17 cellular contexts compared by ENCODE assay signal in the genomic region with DNA sequence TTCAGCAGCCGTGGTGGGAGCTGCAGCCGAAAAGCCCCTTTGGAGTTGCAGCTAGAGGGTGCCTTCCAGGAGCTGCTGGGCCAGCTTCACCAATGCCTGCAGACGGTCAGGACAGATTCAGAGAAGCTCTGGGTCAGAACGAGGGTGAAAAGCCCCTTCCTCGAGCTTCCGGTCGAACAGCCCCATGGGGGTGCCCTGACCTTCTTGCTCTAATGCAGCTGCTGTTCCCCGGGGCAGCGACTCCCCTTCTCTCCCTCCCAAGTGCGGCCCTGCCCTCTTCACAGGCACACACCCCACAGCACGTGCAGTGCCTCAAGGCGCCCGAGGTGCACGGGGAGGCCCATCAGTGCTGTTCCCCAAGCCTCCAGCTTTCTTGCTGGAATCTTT. TPM values are rescaled to one million over a fixed set of nuclear protein-coding genes. Genes with fewer than 3 reads are reported as not detected.
DNase-seq lines count a peak whose midpoint lies in the region; ATAC-seq, FAIRE-seq and TF ChIP-seq lines count a peak whose summit lies in the region.
"Had no signal": no experiment of that assay in that cellular context is flagged by ENCODE, and none has a peak within 500 bp of the region (broad histone marks: within the 10 kb centered on the region; RNA-seq: fewer than 3 reads in every experiment).

No MANE protein-coding gene starts in this region.

- intact Hi-C loops in kidney (cut with DNase I) (no loop called here), gastrocnemius medialis (cut with DNase I; ENCODE audit: low total_unique reads) (no loop called here)

- peak; percentile 41 for DNase-seq in activated naive CD8-positive, alpha-beta T cell treated with anti-CD3 and anti-CD28 coated beads, Interleukin-2, amount 10 ng/mL, durations not matched to agents 7 days and 5 days
- DNase-seq in activated naive CD8-positive, alpha-beta T cell treated with anti-CD3 and anti-CD28 coated beads for 36 hours: no peak
- DNase-seq in kidney: peak; percentile 64
- DNase-seq in gastrocnemius medialis: no peak
- DNase-seq in cortex of kidney (lab: John Stamatoyannopoulos, UW): no peak
- no peak for DNase-seq in GM03348 (ENCODE audit: low spot score)
- DNase-seq: DMS153, SJCRH30 had no signal

- peaks cover 3% of the 10 kb centered on the region for H3K9me3 Mint-ChIP-seq in activated naive CD8-positive, alpha-beta T cell treated with anti-CD3 and anti-CD28 coated beads, Interleukin-2, amount 10 ng/mL, durations not matched to agents 7 days and 5 days
- peaks cover 8% of the 10 kb centered on the region for H3K9me3 Mint-ChIP-seq in activated naive CD8-positive, alpha-beta T cell treated with anti-CD3 and anti-CD28 coated beads for 36 hours

- H2AFZ ChIP-seq in OCI-LY3 (ENCODE audit: low read depth, low read length): no peak overlapping the region
- H2AFZ ChIP-seq: GM23338 had no signal

- TF ChIP-seq POLR2A in gastrocnemius medialis (IDR thresholded peaks at IDR 0.05): no peak

- ATAC-seq in activated naive CD8-positive, alpha-beta T cell treated with anti-CD3 and anti-CD28 coated beads, Interleukin-2, amount 10 ng/mL, durations not matched to agents 7 days and 5 days (ENCODE audit: low read depth): no peak
- no peak for ATAC-seq in gastrocnemius medialis
- ATAC-seq: GM23338 had no signal

- no peak for TF ChIP-seq CTCF in OCI-LY3 (IDR thresholded peaks at IDR 0.05; ENCODE audit: low read depth, low read length)
- no peak for TF ChIP-seq CTCF in kidney (IDR thresholded peaks at IDR 0.05; ENCODE audit: borderline replicate concordance, extremely low read depth, insufficient read depth)
- TF ChIP-seq CTCF in gastrocnemius medialis (IDR thresholded peaks at IDR 0.05 in 4 of 5, conservative IDR thresholded peaks at IDR 0.05 in 1 of 5): no peak

- H3K27ac ChIP-seq in OCI-LY3 (ENCODE audit: low read length) (peak overlapping the region; percentile 81; the same call in 1 of the 2 replicates), kidney (ENCODE audit: low read depth in 2 of 2, low read length in 2 of 2) (no peak overlapping the region), thymus (ENCODE audit: low read depth) (peak overlapping the region; percentile 19), gastrocnemius medialis (no peak overlapping the region)
- H3K27ac ChIP-seq: SJCRH30, upper lobe of left lung had no signal

- H3K9me3 ChIP-seq in OCI-LY3 (ENCODE audit: insufficient read depth, low read length) (no peaks in the 10 kb centered on the region; the same call in 1 of the 2 replicates), kidney (ENCODE audit: control insufficient read depth in 1 of 2, low read length in 2 of 2) (no peaks in the 10 kb centered on the region), thymus (ENCODE audit: control insufficient read depth) (no peaks in the 10 kb centered on the region), gastrocnemius medialis (no peaks in the 10 kb centered on the region)
- H3K9me3 ChIP-seq: neutrophil, SJCRH30, upper lobe of left lung had no signal

- in situ Hi-C loops in gastrocnemius medialis (cut with MboI; ENCODE audit: low sequenced_read_pairs in 4 of 4): no loop called here

- H3K79me2 ChIP-seq in OCI-LY3 (ENCODE audit: low read length): no peaks in the 10 kb centered on the region

- H3K27me3 Mint-ChIP-seq in activated naive CD8-positive, alpha-beta T cell treated with anti-CD3 and anti-CD28 coated beads, Interleukin-2, amount 10 ng/mL, durations not matched to agents 7 days and 5 days: no peaks in the 10 kb centered on the region
- peaks cover 4% of the 10 kb centered on the region for H3K27me3 Mint-ChIP-seq in activated naive CD8-positive, alpha-beta T cell treated with anti-CD3 and anti-CD28 coated beads for 36 hours

- H3K9ac ChIP-seq in OCI-LY3 (ENCODE audit: low read length) (peak overlapping the region; percentile 12; the same call in 1 of the 2 replicates), kidney (ENCODE audit: low read length in 2 of 2) (no peak overlapping the region)

- no peak for FAIRE-seq in kidney (lab: Jason Lieb, UNC)
- FAIRE-seq: endothelial cell of umbilical vein, frontal cortex had no signal

- peaks cover 64% of the 10 kb centered on the region for H3K4me1 Mint-ChIP-seq in activated naive CD8-positive, alpha-beta T cell treated with anti-CD3 and anti-CD28 coated beads, Interleukin-2, amount 10 ng/mL, durations not matched to agents 7 days and 5 days
- peaks cover 63% of the 10 kb centered on the region for H3K4me1 Mint-ChIP-seq in activated naive CD8-positive, alpha-beta T cell treated with anti-CD3 and anti-CD28 coated beads for 36 hours

- H3K4me3 Mint-ChIP-seq in activated naive CD8-positive, alpha-beta T cell treated with anti-CD3 and anti-CD28 coated beads, Interleukin-2, amount 10 ng/mL, durations not matched to agents 7 days and 5 days: peak overlapping the region; percentile 62
- H3K4me3 Mint-ChIP-seq in activated naive CD8-positive, alpha-beta T cell treated with anti-CD3 and anti-CD28 coated beads for 36 hours: no peak overlapping the region
- H3K4me3 Mint-ChIP-seq: GM23338 had no signal

- H3K4me1 ChIP-seq in OCI-LY3 (ENCODE audit: low read length): peaks cover 56% of the 10 kb centered on the region
- H3K4me1 ChIP-seq in kidney (ENCODE audit: control insufficient read depth in 1 of 2, insufficient read depth in 1 of 2, low read depth in 1 of 2, low read length in 2 of 2): peaks cover 15 to 18% of the 10 kb centered on the region in 2 donors
- peaks cover 48% of the 10 kb centered on the region for H3K4me1 ChIP-seq in thymus (ENCODE audit: control insufficient read depth, insufficient read depth, low read length)
- peaks cover 16 to 27% of the 10 kb centered on the region in 2 donors for H3K4me1 ChIP-seq in gastrocnemius medialis

- H3K27me3 ChIP-seq in OCI-LY3 (ENCODE audit: low read depth, low read length) (no peaks in the 10 kb centered on the region), thymus (ENCODE audit: control insufficient read depth, insufficient read depth) (no peaks in the 10 kb centered on the region), gastrocnemius medialis (peaks cover 0 to 4% (median 0%) of the 10 kb centered on the region in 3 donors)
- H3K27me3 ChIP-seq: neutrophil, SJCRH30, upper lobe of left lung had no signal

- peaks cover 18% of the 10 kb centered on the region for H3K36me3 Mint-ChIP-seq in activated naive CD8-positive, alpha-beta T cell treated with anti-CD3 and anti-CD28 coated beads, Interleukin-2, amount 10 ng/mL, durations not matched to agents 7 days and 5 days
- peaks cover 11% of the 10 kb centered on the region for H3K36me3 Mint-ChIP-seq in activated naive CD8-positive, alpha-beta T cell treated with anti-CD3 and anti-CD28 coated beads for 36 hours

- H3K4me3 ChIP-seq in OCI-LY3 (ENCODE audit: low read length) (peak overlapping the region; percentile 57; the same call in 1 of the 2 replicates), kidney (ENCODE audit: low read length in 2 of 2) (no peak overlapping the region), thymus (ENCODE audit: low read length) (no peak overlapping the region), gastrocnemius medialis (no peak overlapping the region)
- H3K4me3 ChIP-seq: GM23338, SJCRH30, upper lobe of left lung had no signal

- H3K4me2 ChIP-seq in OCI-LY3 (ENCODE audit: low read length): peak overlapping the region; percentile 54
- H3K4me2 ChIP-seq: GM23338 had no signal

- H4K20me1 ChIP-seq in OCI-LY3 (ENCODE audit: insufficient read depth, low read length): no peaks in the 10 kb centered on the region

- H3K27ac Mint-ChIP-seq in activated naive CD8-positive, alpha-beta T cell treated with anti-CD3 and anti-CD28 coated beads, Interleukin-2, amount 10 ng/mL, durations not matched to agents 7 days and 5 days: peak overlapping the region; percentile 89
- H3K27ac Mint-ChIP-seq in activated naive CD8-positive, alpha-beta T cell treated with anti-CD3 and anti-CD28 coated beads for 36 hours: no peak overlapping the region
- H3K27ac Mint-ChIP-seq: GM23338 had no signal

- POLR2A ChIA-PET in activated naive CD8-positive, alpha-beta T cell treated with anti-CD3 and anti-CD28 coated beads, Interleukin-2, amount 10 ng/mL, durations not matched to agents 7 days and 5 days (lab: Charles Lee): interaction anchor here (0.6 to 5.6 kb wide), 13 partner anchors 10 to 206 kb away, joined by 3 to 103 read pairs (median 4); partner anchors contain the start of genes IFITM1 and SIGIRR

- WGBS in thymus: 52% methylated on average over 14 of the region's 14 CpGs

- H3K36me3 ChIP-seq in OCI-LY3 (replicated peaks; ENCODE audit: low read depth, low read length) (no peaks in the 10 kb centered on the region), kidney (ENCODE audit: control insufficient read depth in 1 of 2, insufficient read depth in 2 of 2, low read length in 2 of 2) (no peaks in the 10 kb centered on the region), thymus (ENCODE audit: control insufficient read depth, insufficient read depth) (no peaks in the 10 kb centered on the region), gastrocnemius medialis (no peaks in the 10 kb centered on the region)
- H3K36me3 ChIP-seq: neutrophil, SJCRH30, upper lobe of left lung had no signal

RNA-seq across cellular contexts. Expression of gene IFITM3, which starts 9.6 kb away (rescaled TPM):
- total RNA-seq in activated naive CD8-positive, alpha-beta T cell treated with anti-CD3 and anti-CD28 coated beads, Interleukin-2, amount 10 ng/mL, durations not matched to agents 7 days and 5 days: 100 to 1,000 TPM; 258 to 267 TPM
- 10 to 100 TPM; 93.0 to 96.1 TPM for total RNA-seq in activated naive CD8-positive, alpha-beta T cell treated with anti-CD3 and anti-CD28 coated beads for 36 hours
- total RNA-seq in kidney (1,286 TPM), gastrocnemius medialis (10 to 100 TPM; 46.3 to 83.6 (median 63.2) TPM)
- polyA plus RNA-seq in kidney (ENCODE audit: insufficient read depth, low read depth, low replicate concordance) (1,281 TPM), thymus (636 TPM)

RNA-seq across cellular contexts. Expression of gene IFITM1, which starts 16.5 kb away (rescaled TPM):
- 1,000 to 10,000 TPM; 1,182 to 1,374 TPM for total RNA-seq in activated naive CD8-positive, alpha-beta T cell treated with anti-CD3 and anti-CD28 coated beads, Interleukin-2, amount 10 ng/mL, durations not matched to agents 7 days and 5 days
- 100 to 1,000 TPM; 345 to 356 TPM for total RNA-seq in activated naive CD8-positive, alpha-beta T cell treated with anti-CD3 and anti-CD28 coated beads for 36 hours
- 440 TPM for total RNA-seq in kidney
- 248 TPM for polyA plus RNA-seq in kidney (ENCODE audit: insufficient read depth, low read depth, low replicate concordance)
- polyA plus RNA-seq in thymus: 463 TPM
- 100 to 1,000 TPM in 1 of 4 donors, 10 to 100 TPM in 3; 47.8 to 103 (median 80.5) TPM for total RNA-seq in gastrocnemius medialis

RNA-seq across cellular contexts. Expression of gene IFITM2, which starts 22.7 kb away (rescaled TPM):
- 1,000 to 10,000 TPM; 1,890 to 1,949 TPM for total RNA-seq in activated naive CD8-positive, alpha-beta T cell treated with anti-CD3 and anti-CD28 coated beads, Interleukin-2, amount 10 ng/mL, durations not matched to agents 7 days and 5 days
- 100 to 1,000 TPM; 474 to 496 TPM for total RNA-seq in activated naive CD8-positive, alpha-beta T cell treated with anti-CD3 and anti-CD28 coated beads for 36 hours
- total RNA-seq in kidney: 1,111 TPM
- polyA plus RNA-seq in kidney (ENCODE audit: insufficient read depth, low read depth, low replicate concordance): 814 TPM
- 467 TPM for polyA plus RNA-seq in thymus
- total RNA-seq in gastrocnemius medialis: 10 to 100 TPM; 37.8 to 80.9 (median 44.9) TPM

RNA-seq across cellular contexts. Expression of gene IFITM5, which starts 31.0 kb away (rescaled TPM):
- not detected for total RNA-seq in activated naive CD8-positive, alpha-beta T cell treated with anti-CD3 and anti-CD28 coated beads, Interleukin-2, amount 10 ng/mL, durations not matched to agents 7 days and 5 days
- not detected for total RNA-seq in activated naive CD8-positive, alpha-beta T cell treated with anti-CD3 and anti-CD28 coated beads for 36 hours
- total RNA-seq in kidney (not detected), gastrocnemius medialis (not detected)
- polyA plus RNA-seq in kidney (ENCODE audit: insufficient read depth, low read depth, low replicate concordance) (not detected), thymus (0.25 TPM)
- total RNA-seq: activated CD8-positive, alpha-beta memory T cell treated with anti-CD3 and anti-CD28 coated beads for 36 hours; endothelial cell of umbilical vein; frontal cortex; GM23338; lung microvascular endothelial cell; SJCRH30; upper lobe of left lung had no signal
- polyA plus RNA-seq: endothelial cell of umbilical vein, GM23338 had no signal

RNA-seq across cellular contexts. Expression of gene B4GALNT4, which starts 39.0 kb away (rescaled TPM):
- 1 to 10 TPM; 1.1 TPM for total RNA-seq in activated naive CD8-positive, alpha-beta T cell treated with anti-CD3 and anti-CD28 coated beads, Interleukin-2, amount 10 ng/mL, durations not matched to agents 7 days and 5 days
- total RNA-seq in activated naive CD8-positive, alpha-beta T cell treated with anti-CD3 and anti-CD28 coated beads for 36 hours: 1 to 10 TPM; 1.1 to 1.9 TPM
- total RNA-seq in kidney: 1.4 TPM
- 0.82 TPM for polyA plus RNA-seq in kidney (ENCODE audit: insufficient read depth, low read depth, low replicate concordance)
- 6.1 TPM for polyA plus RNA-seq in thymus
- total RNA-seq in gastrocnemius medialis: not detected

Comparison
In these comparisons a context has a peak if more than half of its experiments do, and no peak if none do; other contexts are left out.
1. DNase-seq: peak in activated naive CD8-positive, alpha-beta T cell treated with anti-CD3 and anti-CD28 coated beads, Interleukin-2, amount 10 ng/mL, durations not matched to agents 7 days and 5 days (single experiment) and kidney (single experiment); none in activated naive CD8-positive, alpha-beta T cell treated with anti-CD3 and anti-CD28 coated beads for 36 hours (single experiment), gastrocnemius medialis (0 of 2), cortex of kidney (single experiment) and GM03348 (single experiment).
2. H3K27ac ChIP-seq: peak in OCI-LY3 (single experiment) and thymus (single experiment); none in kidney (0 of 2) and gastrocnemius medialis (0 of 4).
3. RNA of gene IFITM2, which starts 22.7 kb away (total RNA-seq): 1,890 to 1,949 TPM in activated naive CD8-positive, alpha-beta T cell treated with anti-CD3 and anti-CD28 coated beads, Interleukin-2, amount 10 ng/mL, durations not matched to agents 7 days and 5 days, 1,111 TPM in kidney (single experiment) and 474 to 496 TPM in activated naive CD8-positive, alpha-beta T cell treated with anti-CD3 and anti-CD28 coated beads for 36 hours; 37.8 to 80.9 TPM in gastrocnemius medialis; every median in the first group is over 4 times any median in the second.